27 cellular contexts compared by ENCODE assay signal in the genomic region with DNA sequence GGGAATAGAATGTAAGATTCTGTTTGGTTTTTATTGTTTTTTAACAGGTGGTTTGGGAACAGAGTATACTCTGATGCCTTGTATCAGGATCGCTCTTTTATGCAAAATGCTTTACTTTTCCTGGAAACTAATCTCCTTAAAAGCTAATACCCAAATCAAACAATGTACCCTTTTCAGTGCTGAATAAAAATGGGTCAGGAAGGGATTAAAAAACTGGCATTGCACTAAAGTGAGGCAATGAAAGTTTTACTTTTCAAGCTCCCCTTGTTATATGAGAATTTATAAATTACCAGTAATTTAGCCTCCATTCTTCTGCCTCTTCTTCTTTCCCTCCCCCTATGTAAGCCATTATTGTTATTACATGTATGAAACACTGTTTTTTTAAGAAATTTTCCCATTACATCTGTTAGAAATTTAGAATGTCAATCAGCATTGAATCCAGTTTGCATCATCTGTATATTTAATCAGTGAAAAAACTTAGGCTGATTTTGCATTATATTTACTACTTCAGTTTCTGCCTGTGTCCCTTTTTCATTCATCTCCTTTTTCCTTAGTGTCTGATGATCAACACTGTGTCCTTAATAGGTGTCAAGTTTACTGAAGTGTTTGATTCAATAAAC.
"Had no signal": no experiment of that assay in that cellular context is flagged by ENCODE, and none has a peak within 500 bp of the region (broad histone marks: within the 10 kb centered on the region; RNA-seq: fewer than 3 reads in every experiment).

No MANE protein-coding gene starts in this region.

- H3K36me3 ChIP-seq: ascending aorta, MG63 had no signal

- DNase-seq: activated B cell treated with CpG ODN at 0.5 μM for 24 hours; activated CD4-positive, alpha-beta T cell treated with anti-CD3 and anti-CD28 coated beads for 1 hour; activated CD4-positive, alpha-beta T cell treated with anti-CD3 and anti-CD28 coated beads, Interleukin-2, amount 10 ng/mL, durations not matched to agents 24 days and 14 days; activated CD4-positive, alpha-beta T cell treated with anti-CD3 and anti-CD28 coated beads, Interleukin-2, amount 50 U/mL, for 48 hours; activated CD8-positive, alpha-beta memory T cell treated with anti-CD3 and anti-CD28 coated beads, Interleukin-2, amount 10 ng/mL, durations not matched to agents 7 days and 5 days; activated effector memory CD4-positive, alpha-beta T cell treated with Interleukin-2 at 50 U/mL for 16 hours; activated naive CD4-positive, alpha-beta T cell; activated T-cell treated with anti-CD3 and anti-CD28 coated beads, Interleukin-2, amount 50 U/mL, for 24 hours; amniotic stem cell; body of pancreas; MG63; MV-4-11; NCI-H1105; NCI-H1436; NCI-H1694 treated with DMSO at 0.1 percent for 48 hours; NCI-H2029 treated with DMSO at 0.1 percent for 48 hours; NCI-H446; NCI-H524 treated with DMSO at 0.1 percent for 48 hours; NCI-H748 treated with DMSO at 0.1 percent for 48 hours; T-cell; T-helper 2 cell; T1000 had no signal

- H3K4me3 ChIP-seq: ascending aorta, body of pancreas, MG63, SK-N-MC had no signal

- H3K9me3 ChIP-seq: ascending aorta, body of pancreas, MG63 had no signal

- H3K27me3 Mint-ChIP-seq: activated B cell treated with CpG ODN at 0.5 μM for 24 hours; activated CD4-positive, alpha-beta T cell treated with anti-CD3 and anti-CD28 coated beads, Interleukin-2, amount 10 ng/mL, durations not matched to agents 24 days and 14 days; activated CD8-positive, alpha-beta memory T cell treated with anti-CD3 and anti-CD28 coated beads, Interleukin-2, amount 10 ng/mL, durations not matched to agents 7 days and 5 days; activated naive CD4-positive, alpha-beta T cell treated with anti-CD3 and anti-CD28 coated beads, Interleukin-2, amount 50 U/mL, for 24 hours; activated T-cell treated with anti-CD3 and anti-CD28 coated beads, Interleukin-2, amount 50 U/mL, for 24 hours; T-cell had no signal

- H3K27ac Mint-ChIP-seq: activated B cell treated with CpG ODN at 0.5 μM for 24 hours; activated CD4-positive, alpha-beta T cell treated with anti-CD3 and anti-CD28 coated beads, Interleukin-2, amount 10 ng/mL, durations not matched to agents 24 days and 14 days; activated CD8-positive, alpha-beta memory T cell treated with anti-CD3 and anti-CD28 coated beads, Interleukin-2, amount 10 ng/mL, durations not matched to agents 7 days and 5 days; activated naive CD4-positive, alpha-beta T cell treated with anti-CD3 and anti-CD28 coated beads, Interleukin-2, amount 50 U/mL, for 24 hours; activated T-cell treated with anti-CD3 and anti-CD28 coated beads, Interleukin-2, amount 50 U/mL, for 24 hours; activated T-helper 1 cell treated with anti-CD3 and anti-CD28 coated beads, Interleukin-12 subunit alpha, Interleukin-12 subunit beta, Interleukin-2, Interleukin-4 antibody, amounts not matched to agents 30 ng/mL and 10 ng/mL and 1 ng/mL, durations not matched to agents 14 hours and 24 hours and 36 hours; T-cell had no signal

- H3K4me3 Mint-ChIP-seq: activated B cell treated with CpG ODN at 0.5 μM for 24 hours; activated CD4-positive, alpha-beta T cell treated with anti-CD3 and anti-CD28 coated beads, Interleukin-2, amount 10 ng/mL, durations not matched to agents 24 days and 14 days; activated CD8-positive, alpha-beta memory T cell treated with anti-CD3 and anti-CD28 coated beads, Interleukin-2, amount 10 ng/mL, durations not matched to agents 7 days and 5 days; activated naive CD4-positive, alpha-beta T cell treated with anti-CD3 and anti-CD28 coated beads, Interleukin-2, amount 50 U/mL, for 24 hours; activated T-cell treated with anti-CD3 and anti-CD28 coated beads, Interleukin-2, amount 50 U/mL, for 24 hours; activated T-helper 1 cell treated with anti-CD3 and anti-CD28 coated beads, Interleukin-12 subunit alpha, Interleukin-12 subunit beta, Interleukin-2, Interleukin-4 antibody, amounts not matched to agents 30 ng/mL and 10 ng/mL and 1 ng/mL, durations not matched to agents 14 hours and 24 hours and 36 hours; T-cell had no signal

- H3K4me1 Mint-ChIP-seq: activated B cell treated with CpG ODN at 0.5 μM for 24 hours; activated naive CD4-positive, alpha-beta T cell treated with anti-CD3 and anti-CD28 coated beads, Interleukin-2, amount 50 U/mL, for 24 hours had no signal

- H3K27me3 ChIP-seq: ascending aorta, body of pancreas, MG63 had no signal

- ATAC-seq: activated CD8-positive, alpha-beta memory T cell treated with anti-CD3 and anti-CD28 coated beads, Interleukin-2, amount 10 ng/mL, durations not matched to agents 7 days and 5 days; body of pancreas; T-cell had no signal

- H3K27ac ChIP-seq: ascending aorta, body of pancreas, KMS-11, SK-N-MC had no signal

- H3K9me3 Mint-ChIP-seq: activated B cell treated with CpG ODN at 0.5 μM for 24 hours; activated CD4-positive, alpha-beta T cell treated with anti-CD3 and anti-CD28 coated beads, Interleukin-2, amount 10 ng/mL, durations not matched to agents 24 days and 14 days; activated naive CD4-positive, alpha-beta T cell treated with anti-CD3 and anti-CD28 coated beads, Interleukin-2, amount 50 U/mL, for 24 hours; activated T-cell treated with anti-CD3 and anti-CD28 coated beads, Interleukin-2, amount 50 U/mL, for 24 hours; activated T-helper 1 cell treated with anti-CD3 and anti-CD28 coated beads, Interleukin-12 subunit alpha, Interleukin-12 subunit beta, Interleukin-2, Interleukin-4 antibody, amounts not matched to agents 30 ng/mL and 10 ng/mL and 1 ng/mL, durations not matched to agents 14 hours and 24 hours and 36 hours; T-cell had no signal
